1 cellular context compared by ENCODE assay signal in the genomic region with DNA sequence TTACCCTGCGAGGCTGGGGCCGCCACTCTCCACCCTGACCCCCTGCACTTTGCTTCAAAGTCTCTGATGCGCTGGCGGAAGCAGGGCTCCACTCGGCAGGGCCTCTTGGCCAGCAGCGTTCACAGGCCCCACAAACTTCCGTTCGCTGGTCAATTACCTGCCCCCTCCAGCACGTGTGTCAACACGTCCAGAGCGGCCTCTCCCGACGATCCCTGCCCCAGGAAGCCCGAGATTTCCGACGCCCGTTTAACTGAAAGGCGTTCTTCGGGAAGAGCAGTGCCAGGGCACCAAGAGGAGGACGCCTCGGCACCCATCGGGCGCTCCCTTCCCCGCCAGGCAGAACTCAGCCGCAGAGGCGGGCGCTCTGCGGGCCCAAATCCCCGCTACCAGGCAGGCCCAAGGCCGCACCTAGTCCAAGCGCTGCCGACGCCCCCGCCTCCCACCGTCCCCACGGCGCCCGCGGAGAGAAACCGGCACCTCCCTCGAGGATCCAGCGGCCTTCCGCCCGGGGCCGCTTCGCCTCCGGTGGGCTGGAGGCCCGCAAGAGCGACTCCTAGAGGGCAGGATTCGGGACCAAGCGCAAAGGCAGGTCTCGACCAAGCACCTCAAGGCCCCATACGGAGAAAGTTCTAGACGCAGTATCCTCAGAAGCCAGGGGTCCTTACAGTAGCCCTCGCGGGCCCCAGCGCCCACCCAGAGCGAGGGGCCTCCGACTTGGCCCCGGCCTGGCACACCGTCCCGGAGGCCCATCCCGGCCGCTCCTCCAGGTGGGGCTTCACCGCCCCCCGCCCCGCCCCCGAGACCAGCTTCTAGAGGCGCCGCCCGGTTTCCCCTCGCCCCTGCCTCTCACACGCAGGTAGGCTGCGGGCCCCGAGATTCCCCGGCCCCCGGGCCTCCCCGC.
TF ChIP-seq lines count a peak whose summit lies in the region.

No MANE protein-coding gene starts in this region.

TF ChIP-seq in K562, 482 proteins besides CTCF, POLR2A, EP300 and RAD21 (continued from another document):
- TF ChIP-seq ZNF512 (tag; IDR thresholded peaks at IDR 0.05) (no peak), ZNF311 (CRISPR knock-in tag; IDR thresholded peaks at IDR 0.05) (no peak), SIN3A (IDR thresholded peaks at IDR 0.05; ENCODE audit: borderline replicate concordance in 2 of 2, control insufficient read depth in 1 of 2, low read depth in 2 of 2, low read length in 2 of 2) (peak in 1 of 2 experiments; percentile 59; a peak in 2 of 4 replicates), SMAD2 (IDR thresholded peaks at IDR 0.05; ENCODE audit: low read depth, low read length) (no peak), ZNF551 (CRISPR knock-in tag; IDR thresholded peaks at IDR 0.05) (no peak), ZNF232 (CRISPR knock-in tag; IDR thresholded peaks at IDR 0.05) (no peak), ZFX (CRISPR knock-in tag; IDR thresholded peaks at IDR 0.05) (peak; percentile 79), SIN3B (IDR thresholded peaks at IDR 0.05; ENCODE audit: low read depth) (no peak), ZBTB17 (CRISPR knock-in tag; IDR thresholded peaks at IDR 0.05) (no peak), MAZ (CRISPR knock-in tag; conservative IDR thresholded peaks at IDR 0.05 in 1 of 2, IDR thresholded peaks at IDR 0.05 in 1 of 2) (peak in 1 of 2 experiments; percentile 55; a peak in 2 of 4 replicates), RBM15 (IDR thresholded peaks at IDR 0.05; ENCODE audit: insufficient read depth, low read length) (no peak), PHF21A (IDR thresholded peaks at IDR 0.05; ENCODE audit: borderline replicate concordance, low read depth) (no peak), MAFF (IDR thresholded peaks at IDR 0.05; ENCODE audit: low read length) (no peak), TEAD2 (tag; IDR thresholded peaks at IDR 0.05) (no peak), ZEB2 (IDR thresholded peaks at IDR 0.05) (no peak), PKNOX1 (IDR thresholded peaks at IDR 0.05) (no peak), USF2 (CRISPR knock-in tag; IDR thresholded peaks at IDR 0.05) (0 out of 2 replicates have a peak, but pooled peaks have one; percentile 8), TFAP4 (CRISPR knock-in tag; IDR thresholded peaks at IDR 0.05; ENCODE audit: borderline replicate concordance) (peak; percentile 45), HINFP (tag; conservative IDR thresholded peaks at IDR 0.05; ENCODE audit: low read depth) (no peak), ZFP36 (IDR thresholded peaks at IDR 0.05; ENCODE audit: low read depth, low read length, partially characterized antibody) (no peak), RBFOX2 (IDR thresholded peaks at IDR 0.05; ENCODE audit: low read depth, low read length) (peak; percentile 78), SMARCE1 (IDR thresholded peaks at IDR 0.05) (no peak), L3MBTL2 (IDR thresholded peaks at IDR 0.05) (peak; percentile 66)
